11 cellular contexts compared by ENCODE assay signal in genomic region chr22:42610211-42610610, GRCh38. TPM values are rescaled to one million over a fixed set of nuclear protein-coding genes. Genes with fewer than 3 reads are reported as not detected.
A peak's percentile ranks its signal among the peaks of the same experiment; 100 is the strongest.
DNase-seq lines count a peak whose midpoint lies in the region; ATAC-seq and TF ChIP-seq lines count a peak whose summit lies in the region.
"Had no signal": no experiment of that assay in that cellular context is flagged by ENCODE, and none has a peak within 500 bp of the region (broad histone marks: within the 10 kb centered on the region; RNA-seq: fewer than 3 reads in every experiment).

No MANE protein-coding gene starts in this region.

- TF ChIP-seq CTCF in H9 (conservative IDR thresholded peaks at IDR 0.05), result no peak
- no peak for TF ChIP-seq CTCF in sigmoid colon (IDR thresholded peaks at IDR 0.05)

- peaks cover 7 to 19% of the 10 kb centered on the region in 2 experiments; a peak in 4 of 5 replicates for H3K9me3 Mint-ChIP-seq in H9
- H3K9me3 Mint-ChIP-seq in activated CD8-positive, alpha-beta T cell treated with anti-CD3 and anti-CD28 coated beads, Interleukin-2, amount 10 ng/mL, durations not matched to agents 7 days and 5 days (ENCODE audit: insufficient read depth), result no peaks in the 10 kb centered on the region

- H3K9ac ChIP-seq in H9 (ENCODE audit: extremely low read depth, insufficient read length, low read length), result no peak overlapping the region

- peaks cover 21% of the 10 kb centered on the region for H3K79me1 ChIP-seq in H9 (ENCODE audit: insufficient read depth, low read depth, low read length, poor library complexity, severe bottlenecking)

- H2BK120ac ChIP-seq in H9 (ENCODE audit: low read depth, low read length, poor library complexity, severe bottlenecking), result no peak overlapping the region

- H3K4ac ChIP-seq in H9 (ENCODE audit: low read depth, low read length), result no peak overlapping the region

- no peak overlapping the region for H2BK15ac ChIP-seq in H9 (ENCODE audit: low read depth, low read length)

- peaks cover 43 to 71% (median 70%) of the 10 kb centered on the region in 3 experiments for H3K36me3 Mint-ChIP-seq in H9 (ENCODE audit: insufficient read depth in 1 of 3, low read depth in 3 of 3)
- H3K36me3 Mint-ChIP-seq in activated CD8-positive, alpha-beta T cell treated with anti-CD3 and anti-CD28 coated beads, Interleukin-2, amount 10 ng/mL, durations not matched to agents 7 days and 5 days (ENCODE audit: low read depth), result peaks cover 37% of the 10 kb centered on the region

- peak overlapping the region in 2 of 3 experiments; percentile 23 to 55; a peak in 2 of 7 replicates for H3K27ac Mint-ChIP-seq in H9
- peak overlapping the region; percentile 55 for H3K27ac Mint-ChIP-seq in activated CD8-positive, alpha-beta T cell treated with anti-CD3 and anti-CD28 coated beads, Interleukin-2, amount 10 ng/mL, durations not matched to agents 7 days and 5 days

- H3K4me3 Mint-ChIP-seq in H9, result no peak overlapping the region
- no peak overlapping the region for H3K4me3 Mint-ChIP-seq in activated CD8-positive, alpha-beta T cell treated with anti-CD3 and anti-CD28 coated beads, Interleukin-2, amount 10 ng/mL, durations not matched to agents 7 days and 5 days

- DNase-seq in H9 (no peak), fibroblast of peridontal ligament (ENCODE audit: extremely low read depth) (peak; percentile 15), sigmoid colon (no peak), dedifferentiated amniotic fluid mesenchymal stem cell (ENCODE audit: extremely low spot score) (no peak), COLO829 (ENCODE audit: low spot score) (no peak)
- no peak for DNase-seq in activated CD8-positive, alpha-beta T cell treated with anti-CD3 and anti-CD28 coated beads, Interleukin-2, amount 10 ng/mL, durations not matched to agents 7 days and 5 days
- DNase-seq: activated CD4-positive, alpha-beta T cell treated with anti-CD3 and anti-CD28 coated beads, Interleukin-2, amount 50 U/mL, for 1 hour; DMS 273 treated with DMSO at 0.1 percent for 48 hours; SJCRH30 had no signal

- H3K4me1 Mint-ChIP-seq in H9, result peaks cover 42 to 48% of the 10 kb centered on the region in 2 experiments
- peaks cover 40% of the 10 kb centered on the region for H3K4me1 Mint-ChIP-seq in activated CD8-positive, alpha-beta T cell treated with anti-CD3 and anti-CD28 coated beads, Interleukin-2, amount 10 ng/mL, durations not matched to agents 7 days and 5 days (ENCODE audit: low read depth)

- no peak overlapping the region for H3K14ac ChIP-seq in H9 (ENCODE audit: insufficient read depth, low read length)

- H3K27me3 ChIP-seq in H9 (ENCODE audit: insufficient read depth, low read length) (no peaks in the 10 kb centered on the region), sigmoid colon (no peaks in the 10 kb centered on the region)
- H3K27me3 ChIP-seq: ascending aorta, SJCRH30 had no signal

- no peak overlapping the region for H3K18ac ChIP-seq in H9 (ENCODE audit: insufficient read length, low read depth, low read length)

- H2BK5ac ChIP-seq in H9 (ENCODE audit: insufficient read length, low read length), result no peak overlapping the region

- H3K27ac ChIP-seq in H9 (ENCODE audit: insufficient read length, low read depth, low read length), result no peak overlapping the region
- peak overlapping the region; percentile 37 to 63 (median 60) for H3K27ac ChIP-seq in sigmoid colon
- H3K27ac ChIP-seq: ascending aorta had no signal

- no peak overlapping the region for H3K4me2 ChIP-seq in H9 (ENCODE audit: insufficient read depth, insufficient read length, low read length)

- no peak overlapping the region for H3K23ac ChIP-seq in H9 (ENCODE audit: insufficient read length, low read depth, low read length)

- H3K23me2 ChIP-seq in H9 (ENCODE audit: insufficient read length, low read depth, low read length, poor library complexity, severe bottlenecking), result peaks cover 5% of the 10 kb centered on the region

- H4K20me1 ChIP-seq in H9 (ENCODE audit: control insufficient read depth, insufficient read depth, insufficient read length), result no peaks in the 10 kb centered on the region

- intact Hi-C loops in sigmoid colon (cut with DNase I), result no loop called here

- no peak overlapping the region for H4K5ac ChIP-seq in H9 (ENCODE audit: insufficient read length, low read depth, low read length)

- peaks cover 53% of the 10 kb centered on the region for H3K79me2 ChIP-seq in H9 (ENCODE audit: insufficient read depth, low read length)

- H2AK5ac ChIP-seq in H9 (ENCODE audit: insufficient read length, low read length), result no peak overlapping the region

- H3K36me3 ChIP-seq in sigmoid colon, result peaks cover 0 to 11% (median 0%) of the 10 kb centered on the region in 4 donors

- ATAC-seq in activated CD8-positive, alpha-beta T cell treated with anti-CD3 and anti-CD28 coated beads, Interleukin-2, amount 10 ng/mL, durations not matched to agents 7 days and 5 days, result no peak
- ATAC-seq in GM19467 (IDR thresholded peaks at IDR 0.05; ENCODE audit: unreplicated experiment), result no peak

- no peak overlapping the region for H3K56ac ChIP-seq in H9 (ENCODE audit: insufficient read length, low read depth, low read length)

- WGBS in H9 (ENCODE audit: extremely low coverage, insufficient read length, low lambda C conversion rate), result no CpG with 5 or more reads among the region's 5 CpGs
- 52 to 60% methylated on average over 5 of the region's 5 CpGs for WGBS in sigmoid colon, 2 donors

- no peak overlapping the region for H2BK12ac ChIP-seq in H9 (ENCODE audit: insufficient read length, low read depth, low read length)

- H3T11ph ChIP-seq in H9 (ENCODE audit: low read length), result no peak overlapping the region

- no peak overlapping the region for H4K91ac ChIP-seq in H9 (ENCODE audit: insufficient read length, low read depth, low read length)

- no peak for TF ChIP-seq EP300 in sigmoid colon (IDR thresholded peaks at IDR 0.05)

- no peaks in the 10 kb centered on the region for H3K9me3 ChIP-seq in H9 (ENCODE audit: control insufficient read depth, low read depth, low read length)
- no peaks in the 10 kb centered on the region for H3K9me3 ChIP-seq in sigmoid colon
- H3K9me3 ChIP-seq: ascending aorta, SJCRH30 had no signal

- H3K4me1 ChIP-seq in H9 (ENCODE audit: insufficient read depth, low read length) (peaks cover 5% of the 10 kb centered on the region; the same call in 1 of the 2 replicates), sigmoid colon (peaks cover 0 to 79% (median 72%) of the 10 kb centered on the region in 4 donors)

- TF ChIP-seq POLR2A in sigmoid colon (IDR thresholded peaks at IDR 0.05), result no peak

- H4K8ac ChIP-seq in H9 (replicated peaks; ENCODE audit: insufficient read length, low read depth, low read length), result no peak overlapping the region

- H3K4me3 ChIP-seq in sigmoid colon, result no peak overlapping the region
- H3K4me3 ChIP-seq: ascending aorta, SJCRH30 had no signal

- no peak overlapping the region for H2AFZ ChIP-seq in H9 (ENCODE audit: low read length)

- CTCF ChIA-PET in activated CD8-positive, alpha-beta T cell treated with anti-CD3 and anti-CD28 coated beads, Interleukin-2, amount 10 ng/mL, durations not matched to agents 7 days and 5 days (lab: Charles Lee), result interaction anchor here (2.8 kb wide), 1 partner anchor 11 kb away, joined by 7 read pairs; no protein-coding TSS in a partner anchor

- peaks cover 2% of the 10 kb centered on the region for H3K27me3 Mint-ChIP-seq in H9 (ENCODE audit: low read depth)
- H3K27me3 Mint-ChIP-seq in activated CD8-positive, alpha-beta T cell treated with anti-CD3 and anti-CD28 coated beads, Interleukin-2, amount 10 ng/mL, durations not matched to agents 7 days and 5 days (ENCODE audit: low read depth), result no peaks in the 10 kb centered on the region

- H2BK20ac ChIP-seq in H9 (ENCODE audit: low read depth, low read length, poor library complexity, severe bottlenecking), result no peak overlapping the region

- POLR2A ChIA-PET in activated CD8-positive, alpha-beta T cell treated with anti-CD3 and anti-CD28 coated beads, Interleukin-2, amount 10 ng/mL, durations not matched to agents 7 days and 5 days (lab: Charles Lee), result interaction anchor here (1.0 to 1.8 kb wide), 2 partner anchors 11 to 26 kb away, joined by 4 read pairs; no protein-coding TSS in a partner anchor

RNA-seq across cellular contexts. Expression of gene POLDIP3, which starts 4.5 kb away (rescaled TPM):
- total RNA-seq in H9 (2021) (90.8 and 91.6 TPM in 2 replicates), sigmoid colon (10 to 100 TPM; 30.2 to 41.4 (median 34.5) TPM)
- total RNA-seq in activated CD8-positive, alpha-beta T cell treated with anti-CD3 and anti-CD28 coated beads, Interleukin-2, amount 10 ng/mL, durations not matched to agents 7 days and 5 days, result 10 to 100 TPM; 77.2 to 80.6 TPM
- 10 to 100 TPM; 25.8 to 45.9 (median 29.6) TPM for polyA plus RNA-seq in sigmoid colon

RNA-seq across cellular contexts. Expression of gene ATP5MGL, which starts 30.2 kb away (rescaled TPM):
- 0.48 and 0.68 TPM in 2 replicates for total RNA-seq in H9 (2021)
- total RNA-seq in activated CD8-positive, alpha-beta T cell treated with anti-CD3 and anti-CD28 coated beads, Interleukin-2, amount 10 ng/mL, durations not matched to agents 7 days and 5 days, result 1 to 10 TPM in 1 of 2 experiments, under 1 TPM in 1; 0.63 to 1.4 TPM
- under 1 TPM in 1 of 4 donors, not detected in 3; 0.66 TPM for total RNA-seq in sigmoid colon
- polyA plus RNA-seq in sigmoid colon, result under 1 TPM in 1 of 3 donors, not detected in 2; 0.25 TPM
- total RNA-seq: ascending aorta had no signal

RNA-seq across cellular contexts. Expression of gene CYB5R3, which starts 39.0 kb away (rescaled TPM):
- total RNA-seq in H9 (2021), result 97.4 and 99.7 TPM in 2 replicates
- total RNA-seq in activated CD8-positive, alpha-beta T cell treated with anti-CD3 and anti-CD28 coated beads, Interleukin-2, amount 10 ng/mL, durations not matched to agents 7 days and 5 days, result 10 to 100 TPM; 87.7 to 91.4 TPM
- 100 to 1,000 TPM in 2 of 4 donors, 10 to 100 TPM in 2; 71.5 to 156 (median 88.6) TPM for total RNA-seq in sigmoid colon
- polyA plus RNA-seq in sigmoid colon, result 100 to 1,000 TPM in 1 of 3 donors, 10 to 100 TPM in 2; 44.9 to 158 (median 78.7) TPM

RNA-seq across cellular contexts. Expression of gene SERHL2, which starts 56.5 kb away (rescaled TPM):
- total RNA-seq in H9 (2021) (1.0 and 2.7 TPM in 2 replicates), sigmoid colon (1 to 10 TPM; 2.2 to 6.1 (median 3.2) TPM)
- 1 to 10 TPM; 2.3 to 2.4 TPM for total RNA-seq in activated CD8-positive, alpha-beta T cell treated with anti-CD3 and anti-CD28 coated beads, Interleukin-2, amount 10 ng/mL, durations not matched to agents 7 days and 5 days
- 1 to 10 TPM in 2 of 3 donors, under 1 TPM in 1; 0.92 to 3.6 (median 2.4) TPM for polyA plus RNA-seq in sigmoid colon
